23 cellular contexts compared by ENCODE assay signal in the genomic region with DNA sequence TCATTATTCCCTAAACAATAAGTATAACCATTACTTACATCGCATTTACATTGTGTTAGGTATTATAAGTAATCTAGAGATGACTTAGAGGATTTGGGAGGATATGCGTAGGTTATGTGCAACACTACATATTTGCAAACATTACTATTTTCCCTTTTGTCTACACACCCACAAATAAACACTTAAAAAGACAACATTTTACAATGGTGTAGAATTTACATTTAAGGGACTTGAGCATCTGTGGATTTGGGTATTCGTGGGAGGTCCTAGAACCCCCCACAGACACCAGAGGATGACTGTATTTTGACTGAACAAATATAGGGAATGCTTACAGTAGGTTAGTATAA.
"Had no signal": no experiment of that assay in that cellular context is flagged by ENCODE, and none has a peak within 500 bp of the region (broad histone marks: within the 10 kb centered on the region; RNA-seq: fewer than 3 reads in every experiment).

No MANE protein-coding gene starts in this region.

- H3K9ac ChIP-seq: KMS-11 had no signal

- DNase-seq: MG63, MV-4-11, NCI-H1048, NCI-H1092, NCI-H1105, NCI-H1417 treated with DMSO at 0.1 percent for 48 hours, NCI-H1436, NCI-H1436 treated with DMSO at 0.1 percent for 48 hours, NCI-H1694, NCI-H187, NCI-H187 treated with DMSO at 0.1 percent for 48 hours, NCI-H1930, NCI-H2029, NCI-H2029 treated with DMSO at 0.1 percent for 48 hours, NCI-H2081, NCI-H2081 treated with DMSO at 0.1 percent for 48 hours, NCI-H2107, NCI-H2171, NCI-H345, NCI-H446 treated with DMSO at 0.1 percent for 48 hours, NCI-H510A, NCI-H524 had no signal

- H3K9me3 ChIP-seq: MG63 had no signal

- H3K4me2 ChIP-seq: KMS-11 had no signal

- H3K27ac ChIP-seq: KMS-11 had no signal

- H3K27me3 ChIP-seq: MG63 had no signal

- H3K4me3 ChIP-seq: MG63 had no signal

- H3K36me3 ChIP-seq: MG63 had no signal
